Comparison of ENCODE assay signal across 18 cellular contexts in genomic region chr9:40913928-40914673, GRCh38.
"Had no signal": no experiment of that assay in that cellular context is flagged by ENCODE, and none has a peak within 500 bp of the region (broad histone marks: within the 10 kb centered on the region; RNA-seq: fewer than 3 reads in every experiment).

No MANE protein-coding gene starts in this region.

- H3K36me3 Mint-ChIP-seq: activated naive CD8-positive, alpha-beta T cell treated with anti-CD3 and anti-CD28 coated beads, Interleukin-2, amount 10 ng/mL, durations not matched to agents 7 days and 5 days had no signal

- FAIRE-seq: colon, islet of Langerhans had no signal

- H3K27me3 ChIP-seq: body of pancreas, neutrophil, tibial nerve had no signal

- H3K27ac Mint-ChIP-seq: activated B cell treated with CpG ODN at 0.5 μM for 24 hours; activated CD4-positive, alpha-beta memory T cell treated with anti-CD3 and anti-CD28 coated beads for 36 hours; activated naive CD8-positive, alpha-beta T cell treated with anti-CD3 and anti-CD28 coated beads, Interleukin-2, amount 10 ng/mL, durations not matched to agents 7 days and 5 days; activated T-helper 2 cell treated with anti-CD3 and anti-CD28 coated beads, Interferon-gamma antibody, Interleukin-2, Interleukin-4, amounts not matched to agents 10 μg/mL and 5 μg/mL and 100 μg/mL, durations not matched to agents 14 hours and 24 hours and 36 hours had no signal

- H3K27ac ChIP-seq: body of pancreas, neutrophil, SK-N-MC, tibial nerve had no signal

- H3K4me1 Mint-ChIP-seq: activated B cell treated with CpG ODN at 0.5 μM for 24 hours; activated naive CD8-positive, alpha-beta T cell treated with anti-CD3 and anti-CD28 coated beads, Interleukin-2, amount 10 ng/mL, durations not matched to agents 7 days and 5 days had no signal

- H3K27me3 Mint-ChIP-seq: activated B cell treated with CpG ODN at 0.5 μM for 24 hours; activated CD4-positive, alpha-beta memory T cell treated with anti-CD3 and anti-CD28 coated beads for 36 hours; activated naive CD8-positive, alpha-beta T cell treated with anti-CD3 and anti-CD28 coated beads, Interleukin-2, amount 10 ng/mL, durations not matched to agents 7 days and 5 days; naive B cell had no signal

- H3K36me3 ChIP-seq: neutrophil had no signal

- H3K4me1 ChIP-seq: body of pancreas, tibial nerve had no signal

- ATAC-seq: body of pancreas had no signal

- DNase-seq: activated B cell treated with CpG ODN at 0.5 μM for 24 hours; activated CD4-positive, alpha-beta memory T cell treated with anti-CD3 and anti-CD28 coated beads for 36 hours; activated CD4-positive, alpha-beta T cell treated with anti-CD3 and anti-CD28 coated beads for 4 hours; activated naive CD4-positive, alpha-beta T cell treated with Interleukin-2 at 50 U/mL for 16 hours; activated naive CD8-positive, alpha-beta T cell treated with anti-CD3 and anti-CD28 coated beads, Interleukin-2, amount 10 ng/mL, durations not matched to agents 7 days and 5 days; activated T-cell treated with anti-CD3 and anti-CD28 coated beads, Interleukin-2, amount 50 U/mL, for 1 hour; amygdala; body of pancreas; left cardiac atrium; naive B cell; stimulated activated naive CD4-positive, alpha-beta T cell; substantia nigra had no signal

- H3K4me3 Mint-ChIP-seq: activated B cell treated with CpG ODN at 0.5 μM for 24 hours; activated CD4-positive, alpha-beta memory T cell treated with anti-CD3 and anti-CD28 coated beads for 36 hours; activated naive CD8-positive, alpha-beta T cell treated with anti-CD3 and anti-CD28 coated beads, Interleukin-2, amount 10 ng/mL, durations not matched to agents 7 days and 5 days; naive B cell had no signal

- H3K4me3 ChIP-seq: body of pancreas, SK-N-MC, tibial nerve had no signal
